12 cellular contexts compared by ENCODE assay signal in the genomic region with DNA sequence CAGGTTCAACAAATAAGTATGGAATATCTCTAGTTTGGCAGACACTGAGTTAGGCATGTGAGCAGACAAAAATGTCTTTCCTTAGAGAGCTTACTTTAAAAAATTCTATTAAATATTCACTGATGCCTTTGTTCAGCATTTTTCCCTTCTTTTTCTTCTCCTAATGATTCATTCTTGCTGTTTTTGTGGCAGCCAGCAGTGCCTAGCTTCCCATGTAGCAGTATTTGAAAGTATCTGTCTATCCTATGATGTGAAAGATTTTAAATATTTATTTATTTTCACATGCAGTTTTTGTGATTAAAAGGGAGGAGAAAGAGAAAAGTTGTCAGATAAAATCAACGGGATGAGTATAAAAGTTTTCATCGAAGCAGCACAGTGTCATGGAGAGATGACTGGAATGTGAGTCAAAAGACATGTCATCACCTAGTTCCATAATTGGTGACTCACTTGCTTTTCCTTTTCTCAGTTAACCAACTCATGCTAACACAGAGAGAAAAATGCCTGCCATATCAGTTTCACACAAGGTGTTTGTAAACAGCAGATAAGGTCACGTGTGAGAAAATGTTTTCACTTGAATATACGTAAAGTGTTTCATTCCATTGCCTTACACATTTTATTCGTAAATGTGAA.
DNase-seq lines count a peak whose midpoint lies in the region; TF ChIP-seq lines count a peak whose summit lies in the region.
"Had no signal": no experiment of that assay in that cellular context is flagged by ENCODE, and none has a peak within 500 bp of the region (broad histone marks: within the 10 kb centered on the region; RNA-seq: fewer than 3 reads in every experiment).

No MANE protein-coding gene starts in this region.

- peak overlapping the region; percentile 8 for H3K4me3 Mint-ChIP-seq in MCF 10A (ENCODE audit: unreplicated experiment)
- H3K4me3 Mint-ChIP-seq: activated CD4-positive, alpha-beta memory T cell treated with anti-CD3 and anti-CD28 coated beads for 36 hours had no signal

- H3K4me1 Mint-ChIP-seq in MCF 10A (ENCODE audit: insufficient read depth, unreplicated experiment): peaks cover 14% of the 10 kb centered on the region

- TF ChIP-seq CTCF in MCF 10A (IDR thresholded peaks at IDR 0.05; ENCODE audit: unreplicated experiment): no peak
- no peak for TF ChIP-seq CTCF in breast epithelium (IDR thresholded peaks at IDR 0.05)
- TF ChIP-seq CTCF in dorsolateral prefrontal cortex (IDR thresholded peaks at IDR 0.05 in 54 of 56, conservative IDR thresholded peaks at IDR 0.05 in 2 of 56; ENCODE audit: low read depth in 1 of 56, partially characterized antibody in 56 of 56): no peak

- DNase-seq in MCF 10A (ENCODE audit: unreplicated experiment) (peak; percentile 86), breast epithelium (ENCODE audit: low spot score in 2 of 2) (no peak), amniotic stem cell (lab: John Stamatoyannopoulos, UW) (peak; percentile 50), glomerular visceral epithelial cell (ENCODE audit: extremely low spot score) (peak; percentile 75), NCI-H1417 treated with DMSO at 0.1 percent for 48 hours (lab: John Stamatoyannopoulos, UW) (no peak), NCI-H187 (lab: John Stamatoyannopoulos, UW) (no peak), dorsolateral prefrontal cortex (no peak), Ammon's horn (ENCODE audit: low spot score) (no peak)
- DNase-seq: activated CD4-positive, alpha-beta memory T cell treated with anti-CD3 and anti-CD28 coated beads for 36 hours; occipital lobe; SJCRH30 had no signal

- H3K9me3 ChIP-seq in breast epithelium: no peaks in the 10 kb centered on the region
- H3K9me3 ChIP-seq: SJCRH30 had no signal

- peak overlapping the region; percentile 74 for H3K27ac Mint-ChIP-seq in MCF 10A (ENCODE audit: low read depth, unreplicated experiment)
- H3K27ac Mint-ChIP-seq: activated CD4-positive, alpha-beta memory T cell treated with anti-CD3 and anti-CD28 coated beads for 36 hours had no signal

- no peak overlapping the region for H3K4me3 ChIP-seq in breast epithelium
- H3K4me3 ChIP-seq in dorsolateral prefrontal cortex: no peak overlapping the region
- H3K4me3 ChIP-seq: SJCRH30 had no signal

- no peaks in the 10 kb centered on the region for H3K27me3 Mint-ChIP-seq in MCF 10A (ENCODE audit: insufficient read depth, unreplicated experiment)

- POLR2A ChIA-PET in MCF 10A (lab: Yijun Ruan, JAX): interaction anchor here (0.7 to 1.3 kb wide), 5 partner anchors 63 to 279 kb away, joined by 3 to 8 read pairs (median 4); partner anchors contain the start of gene BMPR1B

- no peaks in the 10 kb centered on the region for H3K4me1 ChIP-seq in breast epithelium
- H3K4me1 ChIP-seq: SJCRH30 had no signal

- no peak for TF ChIP-seq POLR2A in breast epithelium (IDR thresholded peaks at IDR 0.05)

- no peaks in the 10 kb centered on the region for H3K36me3 ChIP-seq in breast epithelium
- H3K36me3 ChIP-seq: SJCRH30 had no signal

- TSS peak; percentile 75 for BruUV-seq in MCF 10A (replicated peaks; lab: Mats Ljungman, UMichigan)

- H3K36me3 Mint-ChIP-seq in MCF 10A (ENCODE audit: insufficient read depth, unreplicated experiment): no peaks in the 10 kb centered on the region
- H3K36me3 Mint-ChIP-seq: activated CD4-positive, alpha-beta memory T cell treated with anti-CD3 and anti-CD28 coated beads for 36 hours had no signal

- no peaks in the 10 kb centered on the region for H3K9me3 Mint-ChIP-seq in MCF 10A (ENCODE audit: unreplicated experiment)
- H3K9me3 Mint-ChIP-seq: activated CD4-positive, alpha-beta memory T cell treated with anti-CD3 and anti-CD28 coated beads for 36 hours had no signal

- H3K27me3 ChIP-seq in breast epithelium (peaks cover 0 to 3% of the 10 kb centered on the region in 2 donors), dorsolateral prefrontal cortex (peaks cover 0 to 14% (median 0%) of the 10 kb centered on the region in 45 donors)
- H3K27me3 ChIP-seq: SJCRH30 had no signal

- intact Hi-C loops in MCF 10A (cut with micrococcal nuclease) (loop anchor here (1.0 to 5.0 kb wide), 3 partner anchors 51 to 270 kb away; no protein-coding TSS in a partner anchor), breast epithelium (cut with DNase I; ENCODE audit: low total_unique reads) (no loop called here), dorsolateral prefrontal cortex (cut with DNase I) (no loop called here)

- CTCF ChIA-PET in MCF 10A (lab: Yijun Ruan, JAX): no interaction called here

- H3K27ac ChIP-seq in breast epithelium: no peak overlapping the region
- no peak overlapping the region for H3K27ac ChIP-seq in dorsolateral prefrontal cortex
- H3K27ac ChIP-seq: C4-2B, SJCRH30 had no signal

Comparison
In these comparisons a context has a peak if more than half of its experiments do, and no peak if none do; other contexts are left out.
1. DNase-seq: peak in MCF 10A (single experiment), amniotic stem cell (single experiment) and glomerular visceral epithelial cell (single experiment); none in breast epithelium (0 of 2), NCI-H1417 treated with DMSO at 0.1 percent for 48 hours (single experiment), NCI-H187 (0 of 2), dorsolateral prefrontal cortex (0 of 10) and Ammon's horn (single experiment).